ENCODE assay signal across 15 cellular contexts in genomic region chr22:25514436-25514835, GRCh38. TPM values are rescaled to one million over a fixed set of nuclear protein-coding genes. Genes with fewer than 3 reads are reported as not detected.
DNase-seq lines count a peak whose midpoint lies in the region; ATAC-seq and TF ChIP-seq lines count a peak whose summit lies in the region.
"Had no signal": no experiment of that assay in that cellular context is flagged by ENCODE, and none has a peak within 500 bp of the region (broad histone marks: within the 10 kb centered on the region; RNA-seq: fewer than 3 reads in every experiment).

No MANE protein-coding gene starts in this region.

- H3K4me1 ChIP-seq in GM23248 (ENCODE audit: insufficient read depth): peaks cover 3% of the 10 kb centered on the region; the same call in 1 of the 2 replicates
- H3K4me1 ChIP-seq: SJCRH30 had no signal

- H3K27me3 ChIP-seq in GM23248 (replicated peaks; ENCODE audit: insufficient read depth): no peaks in the 10 kb centered on the region
- H3K27me3 ChIP-seq: gastroesophageal sphincter, SJCRH30 had no signal

- H3K9ac ChIP-seq in GM23248: no peak overlapping the region

- no peaks in the 10 kb centered on the region for H3F3A ChIP-seq in GM23248 (ENCODE audit: insufficient read depth)

- DNase-seq in A172 (ENCODE audit: low spot score) (peak; percentile 18), GM23248 (peak; percentile 57), NCI-H510A treated with DMSO at 0.1 percent for 48 hours (lab: John Stamatoyannopoulos, UW) (peak; percentile 31), iPS-NIHi11 (ENCODE audit: low spot score) (peak; percentile 29), erythroblast (lab: John Stamatoyannopoulos, UW) (no peak), activated gamma-delta T cell treated with Interleukin-2 at 50 U/mL for 16 hours (no peak)
- DNase-seq in effector CD4-positive, alpha-beta T cell: no peak
- DNase-seq: activated gamma-delta T cell, anterior cingulate cortex, mesenchymal stem cell, NCI-H1417 treated with DMSO at 0.1 percent for 48 hours, nephron progenitor cell, SJCRH30 had no signal

- H3K9me2 ChIP-seq in GM23248 (ENCODE audit: insufficient read depth): no peaks in the 10 kb centered on the region

- peaks cover 10% of the 10 kb centered on the region; the same call in 1 of the 2 replicates for H3K36me3 ChIP-seq in GM23248 (ENCODE audit: low read depth)
- H3K36me3 ChIP-seq: SJCRH30 had no signal

- H3K9me3 ChIP-seq in GM23248 (ENCODE audit: low read depth): no peaks in the 10 kb centered on the region
- H3K9me3 ChIP-seq: gastroesophageal sphincter, SJCRH30 had no signal

- no peak for TF ChIP-seq POLR2A in erythroblast (IDR thresholded peaks at IDR 0.05; ENCODE audit: low read length)

- in situ Hi-C loops in GM23248 (cut with MboI): no loop called here

- no peak overlapping the region for H2AFZ ChIP-seq in GM23248

- WGBS in GM23248 (ENCODE audit: low coverage in 1 of 2, low lambda C conversion rate in 2 of 2, missing lambda C conversion rate in 2 of 2), 2 experiments: 55 to 60% methylated on average over 8 of the region's 8 CpGs

- no peaks in the 10 kb centered on the region for H4K20me1 ChIP-seq in GM23248 (ENCODE audit: insufficient read depth)

- H3K4me3 ChIP-seq in GM23248: no peak overlapping the region
- H3K4me3 ChIP-seq: gastroesophageal sphincter, SJCRH30 had no signal

- no peaks in the 10 kb centered on the region for H3K79me2 ChIP-seq in GM23248 (ENCODE audit: insufficient read depth)

- ATAC-seq in HG03025 (IDR thresholded peaks at IDR 0.05; ENCODE audit: low FRiP score, unreplicated experiment): no peak
- ATAC-seq: gastroesophageal sphincter had no signal

- H3K27ac ChIP-seq in GM23248: no peak overlapping the region
- H3K27ac ChIP-seq: gastroesophageal sphincter, SJCRH30 had no signal

- H3K4me2 ChIP-seq in GM23248 (ENCODE audit: unreplicated experiment): no peak overlapping the region

RNA-seq across cellular contexts. Expression of gene GRK3, which starts 50.0 kb away (rescaled TPM):
- total RNA-seq in A172 (2014; rRNA removed; shearing (Covaris generic)): 1.4 and 1.9 TPM in 2 replicates
- total RNA-seq in GM23248 (2014; rRNA removed; shearing (Covaris generic)): 0.11 and 0.25 TPM in 2 replicates
- polyA plus RNA-seq in GM23248 (2016; fragmentation: Nextera tagmentation; extraction: Ambion mirVana): 0.08 and 0.20 TPM in 2 replicates

Comparison
In these comparisons a context has a peak if more than half of its experiments do, and no peak if none do; other contexts are left out.
1. DNase-seq: peak in A172 (single experiment), GM23248 (single experiment), NCI-H510A treated with DMSO at 0.1 percent for 48 hours (single experiment) and iPS-NIHi11 (single experiment); none in erythroblast (0 of 2), effector CD4-positive, alpha-beta T cell (single experiment) and activated gamma-delta T cell treated with Interleukin-2 at 50 U/mL for 16 hours (single experiment).